ENCODE assay signal across 19 cellular contexts in genomic region chr11:94144233-94144632, GRCh38.
"Had no signal": no experiment of that assay in that cellular context is flagged by ENCODE, and none has a peak within 500 bp of the region (broad histone marks: within the 10 kb centered on the region; RNA-seq: fewer than 3 reads in every experiment).

No MANE protein-coding gene starts in this region.

- H3K4me3 Mint-ChIP-seq: activated CD8-positive, alpha-beta memory T cell treated with anti-CD3 and anti-CD28 coated beads, Interleukin-2, amount 10 ng/mL, durations not matched to agents 7 days and 5 days; activated naive CD4-positive, alpha-beta T cell treated with anti-CD3 and anti-CD28 coated beads for 36 hours; nephron progenitor cell had no signal

- ATAC-seq: activated CD8-positive, alpha-beta memory T cell treated with anti-CD3 and anti-CD28 coated beads, Interleukin-2, amount 10 ng/mL, durations not matched to agents 7 days and 5 days; heart left ventricle; left colon had no signal

- H3K36me3 ChIP-seq: heart left ventricle, right atrium auricular region, transverse colon had no signal

- H3K4me3 ChIP-seq: heart left ventricle, lung, right atrium auricular region, transverse colon had no signal

- H3K36me3 Mint-ChIP-seq: activated CD8-positive, alpha-beta memory T cell treated with anti-CD3 and anti-CD28 coated beads, Interleukin-2, amount 10 ng/mL, durations not matched to agents 7 days and 5 days had no signal

- H3K27ac ChIP-seq: epithelial cell of prostate, right atrium auricular region, transverse colon, VCaP had no signal

- H3K27me3 ChIP-seq: heart left ventricle, right atrium auricular region, transverse colon had no signal

- H3K9me3 ChIP-seq: heart left ventricle, right atrium auricular region, transverse colon had no signal

- DNase-seq: activated CD4-positive, alpha-beta T cell treated with anti-CD3 and anti-CD28 coated beads for 1 hour; activated CD4-positive, alpha-beta T cell treated with anti-CD3 and anti-CD28 coated beads, Interleukin-2, amount 50 U/mL, for 4 hours; activated CD8-positive, alpha-beta memory T cell treated with anti-CD3 and anti-CD28 coated beads, Interleukin-2, amount 10 ng/mL, durations not matched to agents 7 days and 5 days; activated naive CD4-positive, alpha-beta T cell treated with anti-CD3 and anti-CD28 coated beads for 36 hours; activated T-cell treated with anti-CD3 and anti-CD28 coated beads, Interleukin-2, amount 50 U/mL, for 1 hour; heart left ventricle; left colon; nephron progenitor cell; occipital lobe; stimulated activated CD4-positive, alpha-beta T cell treated with anti-CD3 and anti-CD28 coated beads, Interleukin-4, amount 100 ng/mL, for 24 hours; stimulated activated naive CD4-positive, alpha-beta T cell treated with Interleukin-2 at 50 U/mL for 16 hours; substantia nigra; T1000; transverse colon had no signal

- H3K9me3 Mint-ChIP-seq: activated naive CD4-positive, alpha-beta T cell treated with anti-CD3 and anti-CD28 coated beads for 36 hours; activated T-helper 2 cell treated with anti-CD3 and anti-CD28 coated beads, Interferon-gamma antibody, Interleukin-2, Interleukin-4, amounts not matched to agents 10 μg/mL and 5 μg/mL and 100 μg/mL, durations not matched to agents 14 hours and 24 hours and 36 hours; nephron progenitor cell had no signal

- H3K27me3 Mint-ChIP-seq: activated CD8-positive, alpha-beta memory T cell treated with anti-CD3 and anti-CD28 coated beads, Interleukin-2, amount 10 ng/mL, durations not matched to agents 7 days and 5 days had no signal

- H3K27ac Mint-ChIP-seq: activated CD8-positive, alpha-beta memory T cell treated with anti-CD3 and anti-CD28 coated beads, Interleukin-2, amount 10 ng/mL, durations not matched to agents 7 days and 5 days; activated naive CD4-positive, alpha-beta T cell treated with anti-CD3 and anti-CD28 coated beads for 36 hours; activated T-helper 2 cell treated with anti-CD3 and anti-CD28 coated beads, Interferon-gamma antibody, Interleukin-2, Interleukin-4, amounts not matched to agents 10 μg/mL and 5 μg/mL and 100 μg/mL, durations not matched to agents 14 hours and 24 hours and 36 hours; nephron progenitor cell had no signal
